ENCODE assay signal across 20 cellular contexts in genomic region chr11:70873736-70874412, GRCh38.
DNase-seq lines count a peak whose midpoint lies in the region; ATAC-seq lines count a peak whose summit lies in the region.
"Had no signal": no experiment of that assay in that cellular context is flagged by ENCODE, and none has a peak within 500 bp of the region (broad histone marks: within the 10 kb centered on the region; RNA-seq: fewer than 3 reads in every experiment).

No MANE protein-coding gene starts in this region.

- no peak overlapping the region for H3K27ac Mint-ChIP-seq in CD4-positive, alpha-beta memory T cell
- H3K27ac Mint-ChIP-seq: CD4-positive, CD25-positive, alpha-beta regulatory T cell had no signal

- no peaks in the 10 kb centered on the region for H3K27me3 ChIP-seq in right cardiac atrium (ENCODE audit: control insufficient read depth, insufficient read depth)
- no peaks in the 10 kb centered on the region for H3K27me3 ChIP-seq in SJSA1 (replicated peaks)
- H3K27me3 ChIP-seq in mesenchymal stem cell (ENCODE audit: control insufficient read depth in 1 of 2, insufficient read depth in 1 of 2, low read length in 2 of 2), result peaks cover 0 to 11% of the 10 kb centered on the region in 2 experiments
- no peaks in the 10 kb centered on the region for H3K27me3 ChIP-seq in CD4-positive, alpha-beta memory T cell (ENCODE audit: insufficient read depth, low read length)
- H3K27me3 ChIP-seq: BLaER1, MG63 had no signal

- CTCF ChIA-PET in CD4-positive, alpha-beta memory T cell (lab: Charles Lee; ENCODE audit: partially characterized antibody), result no interaction called here

- H2BK15ac ChIP-seq in mesenchymal stem cell (ENCODE audit: low read depth, poor library complexity, severe bottlenecking), result no peak overlapping the region

- H3K4me1 ChIP-seq in right cardiac atrium (ENCODE audit: control insufficient read depth, insufficient read depth, low read length) (no peaks in the 10 kb centered on the region), SJSA1 (replicated peaks) (peaks cover 61% of the 10 kb centered on the region), mesenchymal stem cell (ENCODE audit: control insufficient read depth, insufficient read depth, low read depth, low read length) (peaks cover 2% of the 10 kb centered on the region)
- no peaks in the 10 kb centered on the region for H3K4me1 ChIP-seq in CD4-positive, alpha-beta memory T cell (ENCODE audit: insufficient read depth, low read length)
- H3K4me1 ChIP-seq: Caco-2 had no signal

- H3K23ac ChIP-seq in mesenchymal stem cell (ENCODE audit: low read length in 2 of 2), result no peak overlapping the region

- H2BK120ac ChIP-seq in mesenchymal stem cell (ENCODE audit: low read depth, low read length), result no peak overlapping the region

- no peaks in the 10 kb centered on the region for H3K36me3 Mint-ChIP-seq in CD4-positive, alpha-beta memory T cell
- H3K36me3 Mint-ChIP-seq: CD4-positive, CD25-positive, alpha-beta regulatory T cell had no signal

- no peak overlapping the region for H3K4me3 ChIP-seq in right cardiac atrium (ENCODE audit: low read length)
- H3K4me3 ChIP-seq in SJSA1, result no peak overlapping the region
- no peak overlapping the region for H3K4me3 ChIP-seq in mesenchymal stem cell (ENCODE audit: insufficient read depth in 1 of 2, low read depth in 1 of 2, low read length in 2 of 2)
- no peak overlapping the region for H3K4me3 ChIP-seq in CD4-positive, alpha-beta memory T cell (ENCODE audit: low read length in 2 of 2)
- H3K4me3 ChIP-seq: BLaER1, GM23248, MG63 had no signal

- H3K9me3 Mint-ChIP-seq in CD4-positive, alpha-beta memory T cell, result no peaks in the 10 kb centered on the region
- H3K9me3 Mint-ChIP-seq: CD4-positive, CD25-positive, alpha-beta regulatory T cell had no signal

- H3K27ac ChIP-seq in right cardiac atrium (ENCODE audit: low read length) (no peak overlapping the region), SJSA1 (peak overlapping the region; percentile 91), mesenchymal stem cell (ENCODE audit: low read length, poor library complexity, severe bottlenecking) (no peak overlapping the region)
- H3K27ac ChIP-seq in CD4-positive, alpha-beta memory T cell (ENCODE audit: low read depth, low read length), result no peak overlapping the region
- H3K27ac ChIP-seq: BLaER1, GM23248, HL-60 had no signal

- H3K9ac ChIP-seq in mesenchymal stem cell (ENCODE audit: low read length), result no peak overlapping the region
- H3K9ac ChIP-seq: BLaER1, GM23248 had no signal

- no peak overlapping the region for H3K4me2 ChIP-seq in mesenchymal stem cell (ENCODE audit: low read length, poor library complexity, severe bottlenecking)

- no peak overlapping the region for H2AK5ac ChIP-seq in mesenchymal stem cell (ENCODE audit: low read length, severe bottlenecking)

- H4K8ac ChIP-seq in mesenchymal stem cell (ENCODE audit: low read length), result peak overlapping the region; percentile 50

- no peak overlapping the region for H2AFZ ChIP-seq in mesenchymal stem cell (ENCODE audit: low read depth, low read length)
- H2AFZ ChIP-seq: GM23248 had no signal

- DNase-seq in right cardiac atrium (peak in 2 of 3 donors; percentile 63 to 70), Right ventricle myocardium inferior (ENCODE audit: missing footprints) (no peak), SJSA1 (ENCODE audit: low read depth in 1 of 2, low spot score in 2 of 2) (peak in 1 of 2 experiments; percentile 40), mesenchymal stem cell (no peak), COR-L47 (lab: John Stamatoyannopoulos, UW) (no peak)
- DNase-seq in CD4-positive, alpha-beta memory T cell, result no peak
- no peak for DNase-seq in activated CD4-positive, alpha-beta T cell treated with anti-CD3 and anti-CD28 coated beads, Interleukin-2, amount 50 U/mL, for 4 hours
- DNase-seq: Caco-2; CD4-positive, CD25-positive, alpha-beta regulatory T cell; GM23248; HCEC 1CT; MG63; NCI-H1105 treated with DMSO at 0.1 percent for 48 hours; NCI-H1930; NCI-H446 treated with DMSO at 0.1 percent for 48 hours; RPMI8226; SIG-M5 had no signal

- H3K4me3 Mint-ChIP-seq in CD4-positive, alpha-beta memory T cell, result no peak overlapping the region
- H3K4me3 Mint-ChIP-seq: CD4-positive, CD25-positive, alpha-beta regulatory T cell had no signal

- H3K27me3 Mint-ChIP-seq in CD4-positive, alpha-beta memory T cell, result peaks cover 2 to 10% of the 10 kb centered on the region in 2 donors

- no peaks in the 10 kb centered on the region for H3K36me3 ChIP-seq in SJSA1
- H3K36me3 ChIP-seq in mesenchymal stem cell (ENCODE audit: control insufficient read depth in 1 of 2, insufficient read depth in 2 of 2, low read depth in 1 of 2, low read length in 2 of 2), result no peaks in the 10 kb centered on the region
- H3K36me3 ChIP-seq in CD4-positive, alpha-beta memory T cell (ENCODE audit: insufficient read depth, low read length), result no peaks in the 10 kb centered on the region
- H3K36me3 ChIP-seq: BLaER1, MG63 had no signal

- no peak overlapping the region for H4K91ac ChIP-seq in mesenchymal stem cell (ENCODE audit: low read length)

- H3K9me3 ChIP-seq in right cardiac atrium (ENCODE audit: control insufficient read depth, low read length) (no peaks in the 10 kb centered on the region), SJSA1 (replicated peaks) (peaks cover 57% of the 10 kb centered on the region), mesenchymal stem cell (ENCODE audit: control insufficient read depth, low read length) (no peaks in the 10 kb centered on the region)
- no peaks in the 10 kb centered on the region for H3K9me3 ChIP-seq in CD4-positive, alpha-beta memory T cell (ENCODE audit: control insufficient read depth in 1 of 2, low read length in 2 of 2)
- H3K9me3 ChIP-seq: BLaER1, Caco-2, MG63 had no signal

- intact Hi-C loops in right cardiac atrium (cut with DNase I), result no loop called here
- intact Hi-C loops in Right ventricle myocardium inferior (cut with DNase I), result no loop called here
- intact Hi-C loops in CD4-positive, alpha-beta memory T cell (cut with micrococcal nuclease), result no loop called here

- H3K14ac ChIP-seq in mesenchymal stem cell (ENCODE audit: low read length in 2 of 2), result no peak overlapping the region

- no peak overlapping the region for H2BK5ac ChIP-seq in mesenchymal stem cell (ENCODE audit: low read depth, low read length, poor library complexity, severe bottlenecking)

- H2BK12ac ChIP-seq in mesenchymal stem cell (ENCODE audit: low read length in 2 of 2), result no peak overlapping the region

- 34% methylated on average over 6 of the region's 6 CpGs for WGBS in right cardiac atrium
- WGBS in mesenchymal stem cell, result 79% methylated on average over 6 of the region's 6 CpGs

- POLR2A ChIA-PET in CD4-positive, alpha-beta memory T cell (lab: Charles Lee; ENCODE audit: partially characterized antibody), result no interaction called here

- ATAC-seq in right cardiac atrium (peak; percentile 36 to 52), Right ventricle myocardium inferior (no peak)
- ATAC-seq: SK-N-SH treated with all-trans-retinoic acid at 6 μM for 48 hours had no signal

- H3K18ac ChIP-seq in mesenchymal stem cell (ENCODE audit: low read depth in 1 of 2, low read length in 2 of 2), result no peak overlapping the region

- no peak overlapping the region for H3K4ac ChIP-seq in mesenchymal stem cell (ENCODE audit: low read depth in 1 of 2, low read length in 2 of 2)

- peaks cover 0 to 3% (median 0%) of the 10 kb centered on the region in 4 donors for H3K4me1 Mint-ChIP-seq in CD4-positive, alpha-beta memory T cell
- H3K4me1 Mint-ChIP-seq: CD4-positive, CD25-positive, alpha-beta regulatory T cell had no signal

- no peaks in the 10 kb centered on the region for H3K79me1 ChIP-seq in mesenchymal stem cell (replicated peaks; ENCODE audit: low read length, poor library complexity, severe bottlenecking)

Comparison
In these comparisons a context has a peak if more than half of its experiments do, and no peak if none do; other contexts are left out.
1. DNase-seq: peak in right cardiac atrium (2 of 3); none in Right ventricle myocardium inferior (single experiment), mesenchymal stem cell (single experiment), CD4-positive, alpha-beta memory T cell (0 of 5), COR-L47 (single experiment) and activated CD4-positive, alpha-beta T cell treated with anti-CD3 and anti-CD28 coated beads, Interleukin-2, amount 50 U/mL, for 4 hours (0 of 2).